1 cellular context compared by ENCODE assay signal in the genomic region with DNA sequence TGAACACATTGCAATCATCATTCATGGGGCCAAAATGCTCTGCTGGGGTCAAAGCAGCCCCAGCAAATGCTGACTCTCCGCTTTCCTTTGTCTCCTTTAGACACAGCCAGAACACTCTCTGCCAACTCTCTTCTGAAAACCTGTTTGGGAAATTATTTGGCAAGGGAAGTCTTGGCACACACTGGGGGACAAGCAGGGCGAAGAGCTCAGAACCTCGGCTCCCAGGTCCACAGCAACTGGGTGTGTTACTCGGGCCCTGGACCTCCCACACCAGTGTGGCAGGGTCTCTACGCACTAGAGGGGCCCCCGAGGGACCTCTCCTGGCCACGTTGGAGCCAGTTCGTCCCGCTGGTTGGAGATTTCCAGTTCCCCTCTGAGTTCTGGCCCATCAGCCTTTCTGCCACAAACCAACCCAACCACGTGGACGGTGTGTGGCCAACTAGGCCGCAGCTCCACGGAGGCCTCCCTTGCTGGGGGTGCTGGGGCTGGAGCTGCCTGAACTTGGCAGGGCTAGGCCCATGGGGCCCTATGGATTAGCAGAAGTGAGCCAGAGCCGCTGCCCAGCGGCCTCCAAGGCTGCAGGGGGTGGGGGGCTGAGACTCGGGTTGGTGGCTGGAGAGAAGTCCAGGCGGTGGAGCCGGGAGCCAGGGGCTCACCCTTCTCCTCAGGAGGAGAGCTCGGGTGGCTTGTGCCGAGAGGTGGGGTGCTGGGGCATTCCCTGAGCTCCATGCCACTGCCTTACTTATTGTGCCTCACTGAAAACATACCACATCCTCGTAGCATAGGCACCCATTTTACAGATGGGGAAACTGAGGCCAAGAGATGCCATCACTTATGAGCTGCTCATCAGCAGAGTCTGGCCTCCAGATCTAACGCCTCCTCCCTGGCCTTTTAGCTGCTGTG.
TF ChIP-seq lines count a peak whose summit lies in the region.

No MANE protein-coding gene starts in this region.

TF ChIP-seq in HepG2, 621 proteins besides CTCF, POLR2A, EP300 and RAD21:
- peak; percentile 51 for TF ChIP-seq ZNF687 (CRISPR knock-in tag; IDR thresholded peaks at IDR 0.05)
- TF ChIP-seq ZNF629 (CRISPR knock-in tag; conservative IDR thresholded peaks at IDR 0.05): peak; percentile 88
- TF ChIP-seq, protein P1, sequence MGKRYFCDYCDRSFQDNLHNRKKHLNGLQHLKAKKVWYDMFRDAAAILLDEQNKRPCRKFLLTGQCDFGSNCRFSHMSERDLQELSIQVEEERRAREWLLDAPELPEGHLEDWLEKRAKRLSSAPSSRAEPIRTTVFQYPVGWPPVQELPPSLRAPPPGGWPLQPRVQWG (CRISPR knock-in tag; IDR thresholded peaks at IDR 0.05; ENCODE audit: borderline replicate concordance, low read depth): no peak
- TF ChIP-seq, protein P2, sequence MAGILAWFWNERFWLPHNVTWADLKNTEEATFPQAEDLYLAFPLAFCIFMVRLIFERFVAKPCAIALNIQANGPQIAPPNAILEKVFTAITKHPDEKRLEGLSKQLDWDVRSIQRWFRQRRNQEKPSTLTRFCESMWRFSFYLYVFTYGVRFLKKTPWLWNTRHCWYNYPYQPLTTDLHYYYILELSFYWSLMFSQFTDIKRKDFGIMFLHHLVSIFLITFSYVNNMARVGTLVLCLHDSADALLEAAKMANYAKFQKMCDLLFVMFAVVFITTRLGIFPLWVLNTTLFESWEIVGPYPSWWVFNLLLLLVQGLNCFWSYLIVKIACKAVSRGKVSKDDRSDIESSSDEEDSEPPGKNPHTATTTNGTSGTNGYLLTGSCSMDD (CRISPR knock-in tag; IDR thresholded peaks at IDR 0.05): no peak
- peak; percentile 35 for TF ChIP-seq ZFY (CRISPR knock-in tag; IDR thresholded peaks at IDR 0.05)
